ENCODE assay signal across 1 cellular context in the genomic region with DNA sequence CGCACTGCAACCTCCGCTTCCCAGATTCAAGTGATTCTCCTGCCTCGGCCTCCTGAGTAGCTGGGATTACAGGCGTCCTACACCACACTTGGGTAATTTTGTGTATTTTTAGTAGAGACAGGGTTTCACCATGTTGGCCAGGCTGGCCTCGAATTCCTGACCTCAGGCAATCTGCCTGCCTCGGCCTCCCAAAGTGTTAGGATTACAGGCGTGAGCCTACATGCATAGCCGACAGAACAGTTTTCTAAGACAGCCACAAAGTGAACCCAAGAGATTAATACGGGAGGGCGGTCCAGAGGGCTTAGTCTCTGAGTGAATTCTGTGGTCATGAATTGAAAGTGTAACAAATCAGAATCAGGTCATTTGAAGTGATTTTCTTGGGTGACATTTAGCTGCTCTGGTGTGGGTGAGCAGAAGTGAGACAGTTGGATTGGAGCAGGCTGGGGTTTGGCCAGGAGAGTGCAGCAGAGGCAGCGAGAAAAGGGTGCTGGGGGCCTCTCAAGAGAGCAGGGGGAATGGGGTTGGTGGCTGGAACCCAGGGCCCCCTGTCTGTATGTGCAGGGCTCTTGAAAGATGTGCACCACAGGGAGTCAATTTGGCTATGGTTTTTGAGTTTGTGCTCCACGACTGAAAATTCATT.
TF ChIP-seq lines count a peak whose summit lies in the region.

No MANE protein-coding gene starts in this region.

TF ChIP-seq in HCT116, 20 proteins besides CTCF, POLR2A, EP300 and RAD21 (continued from another document):
- TF ChIP-seq, protein P1, sequence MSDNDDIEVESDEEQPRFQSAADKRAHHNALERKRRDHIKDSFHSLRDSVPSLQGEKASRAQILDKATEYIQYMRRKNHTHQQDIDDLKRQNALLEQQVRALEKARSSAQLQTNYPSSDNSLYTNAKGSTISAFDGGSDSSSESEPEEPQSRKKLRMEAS (IDR thresholded peaks at IDR 0.05): no peak
- no peak for TF ChIP-seq EGR1 (IDR thresholded peaks at IDR 0.05; ENCODE audit: low read depth)
